ENCODE assay signal across 26 cellular contexts in the genomic region with DNA sequence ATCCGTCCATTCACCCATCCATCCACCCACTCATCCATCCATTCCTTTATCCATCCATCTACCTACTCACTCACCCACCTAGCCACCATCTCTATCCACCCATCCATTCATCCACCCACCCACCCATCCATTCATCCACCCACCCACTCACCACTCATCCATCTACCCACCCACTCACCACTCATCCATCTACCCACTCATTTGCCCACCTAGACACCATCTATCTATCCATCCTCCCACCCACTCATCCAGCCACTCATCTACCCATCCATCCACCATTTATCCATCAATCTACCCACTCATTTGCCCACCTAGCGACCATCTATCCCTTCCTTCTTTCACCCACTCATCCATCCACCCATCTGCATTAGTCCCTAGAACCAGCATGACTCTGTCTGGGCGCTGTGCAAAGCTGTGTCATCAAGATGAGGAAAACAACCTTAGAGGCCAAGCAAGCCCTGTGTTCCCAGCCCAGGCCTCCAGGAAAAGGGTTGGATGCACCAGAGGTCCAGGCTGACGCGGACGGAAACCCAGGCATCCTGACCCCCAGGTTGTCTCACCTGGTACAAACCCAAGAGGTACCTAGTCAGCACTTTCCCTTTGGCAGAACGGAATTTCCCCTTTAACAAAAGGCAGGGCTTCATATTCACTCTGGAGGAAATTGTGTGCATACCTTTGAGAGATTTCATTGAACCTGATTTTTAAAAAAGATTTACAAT.
"Had no signal": no experiment of that assay in that cellular context is flagged by ENCODE, and none has a peak within 500 bp of the region (broad histone marks: within the 10 kb centered on the region; RNA-seq: fewer than 3 reads in every experiment).

No MANE protein-coding gene starts in this region.

- ATAC-seq: natural killer cell had no signal

- DNase-seq: hippocampal formation; immature natural killer cell; left ventricle myocardium inferior; mesendoderm; naive B cell; natural killer cell; occipital lobe; retina; sigmoid colon; small intestine; spleen; stimulated activated CD4-positive, alpha-beta T cell treated with anti-CD3 and anti-CD28 coated beads, Interleukin-4, amount 100 ng/mL, for 24 hours; tibial artery; trophoblast cell; uterus had no signal

- H3K9me3 ChIP-seq: neutrophil, prostate gland, sigmoid colon, spleen, suprapubic skin, tibial artery, uterus had no signal

- FAIRE-seq: islet of Langerhans, small intestine had no signal

- H3K4me3 Mint-ChIP-seq: immature natural killer cell; mesothelial cell of epicardium; natural killer cell; nephron progenitor cell; neural progenitor cell; stimulated activated effector memory CD8-positive, alpha-beta T cell treated with anti-CD3 and anti-CD28 coated beads, Interleukin-12 subunit alpha, Interleukin-12 subunit beta, amount 100 ng/mL, for 72 hours; stimulated activated naive CD8-positive, alpha-beta T cell treated with anti-CD3 and anti-CD28 coated beads, Interleukin-15, Interleukin-2, amounts not matched to agents 100 ng/mL and 50 ng/mL, for 24 hours had no signal

- H3K4me1 ChIP-seq: left ventricle myocardium inferior, neural progenitor cell, prostate gland, sigmoid colon, tibial artery, uterus had no signal

- H3K27ac ChIP-seq: left ventricle myocardium inferior, neural progenitor cell, neutrophil, prostate gland, sigmoid colon, spleen, suprapubic skin, thoracic aorta, tibial artery, uterus had no signal

- H3K4me2 ChIP-seq: neural progenitor cell had no signal

- H3K4me3 ChIP-seq: left ventricle myocardium inferior, lung, neural progenitor cell, prostate gland, sigmoid colon, spleen, suprapubic skin, thoracic aorta, tibial artery, uterus had no signal

- H3K27ac Mint-ChIP-seq: immature natural killer cell; mesothelial cell of epicardium; natural killer cell; nephron progenitor cell; stimulated activated effector memory CD8-positive, alpha-beta T cell treated with anti-CD3 and anti-CD28 coated beads, Interleukin-12 subunit alpha, Interleukin-12 subunit beta, amount 100 ng/mL, for 72 hours; stimulated activated naive CD8-positive, alpha-beta T cell treated with anti-CD3 and anti-CD28 coated beads, Interleukin-15, Interleukin-2, amounts not matched to agents 100 ng/mL and 50 ng/mL, for 24 hours had no signal

- H2AFZ ChIP-seq: neural progenitor cell had no signal

- H3K9ac ChIP-seq: neural progenitor cell had no signal

- H3K36me3 Mint-ChIP-seq: immature natural killer cell; mesothelial cell of epicardium; natural killer cell; neural progenitor cell; stimulated activated effector memory CD8-positive, alpha-beta T cell treated with anti-CD3 and anti-CD28 coated beads, Interleukin-12 subunit alpha, Interleukin-12 subunit beta, amount 100 ng/mL, for 72 hours had no signal

- H3K27me3 ChIP-seq: uterus had no signal

- H3K36me3 ChIP-seq: left ventricle myocardium inferior, neural progenitor cell, neutrophil, prostate gland, sigmoid colon, spleen, suprapubic skin, thoracic aorta, tibial artery, uterus had no signal

- H3K9me3 Mint-ChIP-seq: stimulated activated naive CD8-positive, alpha-beta T cell treated with anti-CD3 and anti-CD28 coated beads, Interleukin-15, Interleukin-2, amounts not matched to agents 100 ng/mL and 50 ng/mL, for 24 hours had no signal
